Comparison of ENCODE assay signal across 8 cellular contexts in genomic region chr1:46244656-46245371, GRCh38. TPM values are rescaled to one million over a fixed set of nuclear protein-coding genes. Genes with fewer than 3 reads are reported as not detected.
A peak's percentile ranks its signal among the peaks of the same experiment; 100 is the strongest.
DNase-seq lines count a peak whose midpoint lies in the region; TF ChIP-seq lines count a peak whose summit lies in the region.

No MANE protein-coding gene starts in this region.

- CTCF ChIA-PET in activated CD4-positive, alpha-beta T cell treated with anti-CD3 and anti-CD28 coated beads, Interleukin-2, amount 10 ng/mL, durations not matched to agents 7 days and 5 days (lab: Charles Lee), result interaction anchor here (0.6 to 2.9 kb wide), 15 partner anchors 10 to 939 kb away, joined by 3 to 16 read pairs (median 4); partner anchors contain the start of gene NSUN4

- H3K4me3 Mint-ChIP-seq in activated CD4-positive, alpha-beta T cell treated with anti-CD3 and anti-CD28 coated beads, Interleukin-2, amount 10 ng/mL, durations not matched to agents 7 days and 5 days, result no peak overlapping the region
- H3K4me3 Mint-ChIP-seq in osteocyte (ENCODE audit: unreplicated experiment), result no peak overlapping the region
- no peak overlapping the region for H3K4me3 Mint-ChIP-seq in activated naive CD8-positive, alpha-beta T cell treated with anti-CD3 and anti-CD28 coated beads for 36 hours

- peak; percentile 46 for DNase-seq in activated CD4-positive, alpha-beta T cell treated with anti-CD3 and anti-CD28 coated beads, Interleukin-2, amount 10 ng/mL, durations not matched to agents 7 days and 5 days
- no peak for DNase-seq in activated CD4-positive, alpha-beta T cell treated with anti-CD3 and anti-CD28 coated beads for 1 hour
- DNase-seq in Kasumi-1 (lab: John Stamatoyannopoulos, UW), result peak; percentile 69 to 80
- peak; percentile 26 for DNase-seq in brain microvascular endothelial cell
- DNase-seq in osteocyte (ENCODE audit: extremely low spot score, unreplicated experiment), result no peak
- DNase-seq in activated naive CD8-positive, alpha-beta T cell treated with anti-CD3 and anti-CD28 coated beads for 36 hours, result no peak
- DNase-seq in globus pallidus (ENCODE audit: low spot score), result no peak
- no peak for DNase-seq in head of caudate nucleus

- intact Hi-C loops in head of caudate nucleus (cut with DNase I), result no loop called here

- in situ Hi-C loops in brain microvascular endothelial cell (cut with HindIII; ENCODE audit: low pct_ligation_motif_present, low sequenced_read_pairs), result no loop called here

- H3K36me3 Mint-ChIP-seq in activated CD4-positive, alpha-beta T cell treated with anti-CD3 and anti-CD28 coated beads, Interleukin-2, amount 10 ng/mL, durations not matched to agents 7 days and 5 days (ENCODE audit: low read depth), result peaks cover 13% of the 10 kb centered on the region
- no peaks in the 10 kb centered on the region for H3K36me3 Mint-ChIP-seq in osteocyte (ENCODE audit: unreplicated experiment)
- H3K36me3 Mint-ChIP-seq in activated naive CD8-positive, alpha-beta T cell treated with anti-CD3 and anti-CD28 coated beads for 36 hours, result peaks cover 17% of the 10 kb centered on the region

- no peaks in the 10 kb centered on the region for H3K27me3 ChIP-seq in brain microvascular endothelial cell (replicated peaks)

- H3K9me3 Mint-ChIP-seq in activated CD4-positive, alpha-beta T cell treated with anti-CD3 and anti-CD28 coated beads, Interleukin-2, amount 10 ng/mL, durations not matched to agents 7 days and 5 days, result no peaks in the 10 kb centered on the region
- no peaks in the 10 kb centered on the region for H3K9me3 Mint-ChIP-seq in osteocyte (ENCODE audit: unreplicated experiment)
- H3K9me3 Mint-ChIP-seq in activated naive CD8-positive, alpha-beta T cell treated with anti-CD3 and anti-CD28 coated beads for 36 hours, result no peaks in the 10 kb centered on the region

- no peak overlapping the region for H3K4me3 ChIP-seq in brain microvascular endothelial cell (ENCODE audit: low read depth, low read length)

- H3K27ac Mint-ChIP-seq in activated CD4-positive, alpha-beta T cell treated with anti-CD3 and anti-CD28 coated beads, Interleukin-2, amount 10 ng/mL, durations not matched to agents 7 days and 5 days, result peak overlapping the region; percentile 14
- no peak overlapping the region for H3K27ac Mint-ChIP-seq in osteocyte (ENCODE audit: unreplicated experiment)
- no peak overlapping the region for H3K27ac Mint-ChIP-seq in activated naive CD8-positive, alpha-beta T cell treated with anti-CD3 and anti-CD28 coated beads for 36 hours

- no peak overlapping the region for H3K27ac ChIP-seq in brain microvascular endothelial cell

- TF ChIP-seq CTCF in brain microvascular endothelial cell (IDR thresholded peaks at IDR 0.05; ENCODE audit: low read depth, low read length, missing control alignments) (peak; percentile 57), osteocyte (IDR thresholded peaks at IDR 0.05) (peak; percentile 56)

- no peaks in the 10 kb centered on the region for H3K27me3 Mint-ChIP-seq in activated CD4-positive, alpha-beta T cell treated with anti-CD3 and anti-CD28 coated beads, Interleukin-2, amount 10 ng/mL, durations not matched to agents 7 days and 5 days
- H3K27me3 Mint-ChIP-seq in osteocyte (ENCODE audit: unreplicated experiment), result no peaks in the 10 kb centered on the region
- H3K27me3 Mint-ChIP-seq in activated naive CD8-positive, alpha-beta T cell treated with anti-CD3 and anti-CD28 coated beads for 36 hours, result no peaks in the 10 kb centered on the region

- H3K4me1 Mint-ChIP-seq in activated CD4-positive, alpha-beta T cell treated with anti-CD3 and anti-CD28 coated beads, Interleukin-2, amount 10 ng/mL, durations not matched to agents 7 days and 5 days, result peaks cover 36% of the 10 kb centered on the region
- peaks cover 25% of the 10 kb centered on the region for H3K4me1 Mint-ChIP-seq in osteocyte (ENCODE audit: unreplicated experiment)
- peaks cover 29% of the 10 kb centered on the region for H3K4me1 Mint-ChIP-seq in activated naive CD8-positive, alpha-beta T cell treated with anti-CD3 and anti-CD28 coated beads for 36 hours

- POLR2A ChIA-PET in activated CD4-positive, alpha-beta T cell treated with anti-CD3 and anti-CD28 coated beads, Interleukin-2, amount 10 ng/mL, durations not matched to agents 7 days and 5 days (lab: Charles Lee), result interaction anchor here (0.6 kb wide), 1 partner anchor 99 kb away, joined by 3 read pairs; no protein-coding TSS in a partner anchor

- no peaks in the 10 kb centered on the region for H3K36me3 ChIP-seq in brain microvascular endothelial cell (replicated peaks)

RNA-seq across cellular contexts. Expression of gene RAD54L, which starts 2.7 kb away (rescaled TPM):
- 10 to 100 TPM; 46.7 to 54.0 TPM for total RNA-seq in activated CD4-positive, alpha-beta T cell treated with anti-CD3 and anti-CD28 coated beads, Interleukin-2, amount 10 ng/mL, durations not matched to agents 7 days and 5 days
- total RNA-seq in osteocyte, result 4.2 and 5.4 TPM in 2 replicates
- total RNA-seq in activated naive CD8-positive, alpha-beta T cell treated with anti-CD3 and anti-CD28 coated beads for 36 hours, result 10 to 100 TPM; 61.8 to 66.3 TPM

RNA-seq across cellular contexts. Expression of gene LURAP1, which starts 41.7 kb away (rescaled TPM):
- not detected for total RNA-seq in activated CD4-positive, alpha-beta T cell treated with anti-CD3 and anti-CD28 coated beads, Interleukin-2, amount 10 ng/mL, durations not matched to agents 7 days and 5 days
- 4.8 and 5.0 TPM in 2 replicates for total RNA-seq in osteocyte
- total RNA-seq in activated naive CD8-positive, alpha-beta T cell treated with anti-CD3 and anti-CD28 coated beads for 36 hours, result not detected

RNA-seq across cellular contexts. Expression of gene POMGNT1, which starts 46.6 kb away (rescaled TPM):
- 10 to 100 TPM; 32.0 to 33.4 TPM for total RNA-seq in activated CD4-positive, alpha-beta T cell treated with anti-CD3 and anti-CD28 coated beads, Interleukin-2, amount 10 ng/mL, durations not matched to agents 7 days and 5 days
- 76.8 and 88.9 TPM in 2 replicates for total RNA-seq in osteocyte
- total RNA-seq in activated naive CD8-positive, alpha-beta T cell treated with anti-CD3 and anti-CD28 coated beads for 36 hours, result 10 to 100 TPM; 34.3 to 38.8 TPM

RNA-seq across cellular contexts. Expression of gene LRRC41, which starts 58.6 kb away (rescaled TPM):
- 10 to 100 TPM; 37.1 to 40.6 TPM for total RNA-seq in activated CD4-positive, alpha-beta T cell treated with anti-CD3 and anti-CD28 coated beads, Interleukin-2, amount 10 ng/mL, durations not matched to agents 7 days and 5 days
- 90.7 and 93.4 TPM in 2 replicates for total RNA-seq in osteocyte
- total RNA-seq in activated naive CD8-positive, alpha-beta T cell treated with anti-CD3 and anti-CD28 coated beads for 36 hours, result 10 to 100 TPM; 33.6 to 35.6 TPM

RNA-seq across cellular contexts. Expression of gene UQCRH, which starts 58.7 kb away (rescaled TPM):
- total RNA-seq in activated CD4-positive, alpha-beta T cell treated with anti-CD3 and anti-CD28 coated beads, Interleukin-2, amount 10 ng/mL, durations not matched to agents 7 days and 5 days, result 100 to 1,000 TPM; 247 to 273 TPM
- total RNA-seq in osteocyte, result 200 and 228 TPM in 2 replicates
- 100 to 1,000 TPM; 455 to 457 TPM for total RNA-seq in activated naive CD8-positive, alpha-beta T cell treated with anti-CD3 and anti-CD28 coated beads for 36 hours

Comparison
In these comparisons a context has a peak if more than half of its experiments do, and no peak if none do; other contexts are left out.
1. DNase-seq: peak in activated CD4-positive, alpha-beta T cell treated with anti-CD3 and anti-CD28 coated beads, Interleukin-2, amount 10 ng/mL, durations not matched to agents 7 days and 5 days (single experiment), Kasumi-1 (2 of 2) and brain microvascular endothelial cell (single experiment); none in activated CD4-positive, alpha-beta T cell treated with anti-CD3 and anti-CD28 coated beads for 1 hour (single experiment), osteocyte (single experiment), activated naive CD8-positive, alpha-beta T cell treated with anti-CD3 and anti-CD28 coated beads for 36 hours (single experiment), globus pallidus (single experiment) and head of caudate nucleus (0 of 42).